In the genomic region with DNA sequence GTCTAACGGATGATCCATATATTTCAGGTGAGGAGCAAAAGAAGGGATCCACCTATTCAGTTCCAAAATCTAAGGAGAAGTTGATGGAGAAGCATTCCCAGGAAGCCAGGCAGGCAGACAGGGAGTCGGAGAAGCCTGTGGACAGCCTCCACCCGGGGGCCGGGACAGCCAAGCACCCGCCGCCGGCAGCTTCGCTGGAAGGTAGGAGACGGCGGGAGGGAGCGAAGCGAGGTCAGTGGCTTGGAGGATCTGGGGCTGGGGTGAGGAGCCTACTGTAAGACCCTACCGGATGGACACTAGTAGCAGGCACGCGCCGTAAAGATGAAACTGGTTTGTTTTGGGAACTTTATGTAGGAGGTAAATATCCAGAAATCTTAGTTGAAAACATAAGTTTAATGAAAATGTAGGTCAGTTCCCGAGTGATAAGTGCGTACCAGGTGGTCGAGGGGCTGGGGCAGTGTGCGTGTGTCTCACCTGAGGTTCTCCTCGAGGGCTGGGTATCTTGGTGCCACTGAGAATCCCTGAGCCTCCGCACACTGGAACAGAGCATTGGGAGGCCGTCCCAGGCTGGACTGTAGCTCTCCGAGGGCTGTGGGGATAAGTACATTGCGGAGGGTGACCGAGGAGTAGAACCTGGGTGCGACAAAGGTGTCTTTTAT, we compare ENCODE assay signal across 1 cellular context.
A peak's percentile ranks its signal among the peaks of the same experiment; 100 is the strongest.
TF ChIP-seq lines count a peak whose summit lies in the region.

No MANE protein-coding gene starts in this region.

TF ChIP-seq in K562, 482 proteins besides CTCF, POLR2A, EP300 and RAD21 (continued from another document):
- TF ChIP-seq, protein P1, sequence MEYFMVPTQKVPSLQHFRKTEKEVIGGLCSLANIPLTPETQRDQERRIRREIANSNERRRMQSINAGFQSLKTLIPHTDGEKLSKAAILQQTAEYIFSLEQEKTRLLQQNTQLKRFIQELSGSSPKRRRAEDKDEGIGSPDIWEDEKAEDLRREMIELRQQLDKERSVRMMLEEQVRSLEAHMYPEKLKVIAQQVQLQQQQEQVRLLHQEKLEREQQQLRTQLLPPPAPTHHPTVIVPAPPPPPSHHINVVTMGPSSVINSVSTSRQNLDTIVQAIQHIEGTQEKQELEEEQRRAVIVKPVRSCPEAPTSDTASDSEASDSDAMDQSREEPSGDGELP (CRISPR knock-in tag; IDR thresholded peaks at IDR 0.05; ENCODE audit: borderline replicate concordance), result 0 out of 2 replicates have a peak, but pooled peaks have one; percentile 8
- 0 out of 2 replicates have a peak, but pooled peaks have one; percentile 33 for TF ChIP-seq ZNF165 (CRISPR knock-in tag; IDR thresholded peaks at IDR 0.05; ENCODE audit: borderline replicate concordance)
- TF ChIP-seq, protein P2, sequence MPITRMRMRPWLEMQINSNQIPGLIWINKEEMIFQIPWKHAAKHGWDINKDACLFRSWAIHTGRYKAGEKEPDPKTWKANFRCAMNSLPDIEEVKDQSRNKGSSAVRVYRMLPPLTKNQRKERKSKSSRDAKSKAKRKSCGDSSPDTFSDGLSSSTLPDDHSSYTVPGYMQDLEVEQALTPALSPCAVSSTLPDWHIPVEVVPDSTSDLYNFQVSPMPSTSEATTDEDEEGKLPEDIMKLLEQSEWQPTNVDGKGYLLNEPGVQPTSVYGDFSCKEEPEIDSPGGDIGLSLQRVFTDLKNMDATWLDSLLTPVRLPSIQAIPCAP (CRISPR knock-in tag; IDR thresholded peaks at IDR 0.05; ENCODE audit: borderline replicate concordance), result no peak
- TF ChIP-seq, protein P3, sequence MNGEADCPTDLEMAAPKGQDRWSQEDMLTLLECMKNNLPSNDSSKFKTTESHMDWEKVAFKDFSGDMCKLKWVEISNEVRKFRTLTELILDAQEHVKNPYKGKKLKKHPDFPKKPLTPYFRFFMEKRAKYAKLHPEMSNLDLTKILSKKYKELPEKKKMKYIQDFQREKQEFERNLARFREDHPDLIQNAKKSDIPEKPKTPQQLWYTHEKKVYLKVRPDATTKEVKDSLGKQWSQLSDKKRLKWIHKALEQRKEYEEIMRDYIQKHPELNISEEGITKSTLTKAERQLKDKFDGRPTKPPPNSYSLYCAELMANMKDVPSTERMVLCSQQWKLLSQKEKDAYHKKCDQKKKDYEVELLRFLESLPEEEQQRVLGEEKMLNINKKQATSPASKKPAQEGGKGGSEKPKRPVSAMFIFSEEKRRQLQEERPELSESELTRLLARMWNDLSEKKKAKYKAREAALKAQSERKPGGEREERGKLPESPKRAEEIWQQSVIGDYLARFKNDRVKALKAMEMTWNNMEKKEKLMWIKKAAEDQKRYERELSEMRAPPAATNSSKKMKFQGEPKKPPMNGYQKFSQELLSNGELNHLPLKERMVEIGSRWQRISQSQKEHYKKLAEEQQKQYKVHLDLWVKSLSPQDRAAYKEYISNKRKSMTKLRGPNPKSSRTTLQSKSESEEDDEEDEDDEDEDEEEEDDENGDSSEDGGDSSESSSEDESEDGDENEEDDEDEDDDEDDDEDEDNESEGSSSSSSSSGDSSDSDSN (IDR thresholded peaks at IDR 0.05; ENCODE audit: borderline replicate concordance in 1 of 2, low read depth in 2 of 2, low read length in 2 of 2), result peak in 1 of 2 experiments; percentile 53; a peak in 1 of 4 replicates
- TF ChIP-seq MTA3 (IDR thresholded peaks at IDR 0.05; ENCODE audit: borderline replicate concordance), result no peak
- TF ChIP-seq ATF1 (CRISPR knock-in tag; IDR thresholded peaks at IDR 0.05), result no peak
- TF ChIP-seq ATF1 (tag; IDR thresholded peaks at IDR 0.05), result 0 out of 2 replicates have a peak, but pooled peaks have one; percentile 1
- TF ChIP-seq MTA1 (IDR thresholded peaks at IDR 0.05; ENCODE audit: borderline replicate concordance), result 0 out of 2 replicates have a peak, but pooled peaks have one; percentile 16
- TF ChIP-seq, protein P4, sequence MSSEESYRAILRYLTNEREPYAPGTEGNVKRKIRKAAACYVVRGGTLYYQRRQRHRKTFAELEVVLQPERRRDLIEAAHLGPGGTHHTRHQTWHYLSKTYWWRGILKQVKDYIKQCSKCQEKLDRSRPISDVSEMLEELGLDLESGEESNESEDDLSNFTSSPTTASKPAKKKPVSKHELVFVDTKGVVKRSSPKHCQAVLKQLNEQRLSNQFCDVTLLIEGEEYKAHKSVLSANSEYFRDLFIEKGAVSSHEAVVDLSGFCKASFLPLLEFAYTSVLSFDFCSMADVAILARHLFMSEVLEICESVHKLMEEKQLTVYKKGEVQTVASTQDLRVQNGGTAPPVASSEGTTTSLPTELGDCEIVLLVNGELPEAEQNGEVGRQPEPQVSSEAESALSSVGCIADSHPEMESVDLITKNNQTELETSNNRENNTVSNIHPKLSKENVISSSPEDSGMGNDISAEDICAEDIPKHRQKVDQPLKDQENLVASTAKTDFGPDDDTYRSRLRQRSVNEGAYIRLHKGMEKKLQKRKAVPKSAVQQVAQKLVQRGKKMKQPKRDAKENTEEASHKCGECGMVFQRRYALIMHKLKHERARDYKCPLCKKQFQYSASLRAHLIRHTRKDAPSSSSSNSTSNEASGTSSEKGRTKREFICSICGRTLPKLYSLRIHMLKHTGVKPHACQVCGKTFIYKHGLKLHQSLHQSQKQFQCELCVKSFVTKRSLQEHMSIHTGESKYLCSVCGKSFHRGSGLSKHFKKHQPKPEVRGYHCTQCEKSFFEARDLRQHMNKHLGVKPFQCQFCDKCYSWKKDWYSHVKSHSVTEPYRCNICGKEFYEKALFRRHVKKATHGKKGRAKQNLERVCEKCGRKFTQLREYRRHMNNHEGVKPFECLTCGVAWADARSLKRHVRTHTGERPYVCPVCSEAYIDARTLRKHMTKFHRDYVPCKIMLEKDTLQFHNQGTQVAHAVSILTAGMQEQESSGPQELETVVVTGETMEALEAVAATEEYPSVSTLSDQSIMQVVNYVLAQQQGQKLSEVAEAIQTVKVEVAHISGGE (CRISPR knock-in tag; IDR thresholded peaks at IDR 0.05), result peak in 1 of 3 experiments; percentile 53; a peak in 1 of 6 replicates
- no peak for TF ChIP-seq HSF4 (CRISPR knock-in tag; IDR thresholded peaks at IDR 0.05; ENCODE audit: borderline replicate concordance)
- TF ChIP-seq, protein P5, sequence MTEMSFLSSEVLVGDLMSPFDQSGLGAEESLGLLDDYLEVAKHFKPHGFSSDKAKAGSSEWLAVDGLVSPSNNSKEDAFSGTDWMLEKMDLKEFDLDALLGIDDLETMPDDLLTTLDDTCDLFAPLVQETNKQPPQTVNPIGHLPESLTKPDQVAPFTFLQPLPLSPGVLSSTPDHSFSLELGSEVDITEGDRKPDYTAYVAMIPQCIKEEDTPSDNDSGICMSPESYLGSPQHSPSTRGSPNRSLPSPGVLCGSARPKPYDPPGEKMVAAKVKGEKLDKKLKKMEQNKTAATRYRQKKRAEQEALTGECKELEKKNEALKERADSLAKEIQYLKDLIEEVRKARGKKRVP (CRISPR knock-in tag; IDR thresholded peaks at IDR 0.05), result 0 out of 2 replicates have a peak, but pooled peaks have one; percentile 18
- TF ChIP-seq, protein P6, sequence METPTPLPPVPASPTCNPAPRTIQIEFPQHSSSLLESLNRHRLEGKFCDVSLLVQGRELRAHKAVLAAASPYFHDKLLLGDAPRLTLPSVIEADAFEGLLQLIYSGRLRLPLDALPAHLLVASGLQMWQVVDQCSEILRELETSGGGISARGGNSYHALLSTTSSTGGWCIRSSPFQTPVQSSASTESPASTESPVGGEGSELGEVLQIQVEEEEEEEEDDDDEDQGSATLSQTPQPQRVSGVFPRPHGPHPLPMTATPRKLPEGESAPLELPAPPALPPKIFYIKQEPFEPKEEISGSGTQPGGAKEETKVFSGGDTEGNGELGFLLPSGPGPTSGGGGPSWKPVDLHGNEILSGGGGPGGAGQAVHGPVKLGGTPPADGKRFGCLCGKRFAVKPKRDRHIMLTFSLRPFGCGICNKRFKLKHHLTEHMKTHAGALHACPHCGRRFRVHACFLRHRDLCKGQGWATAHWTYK (CRISPR knock-in tag; IDR thresholded peaks at IDR 0.05), result peak; percentile 15; the same call in 1 of the 2 replicates
- TF ChIP-seq, protein P7, sequence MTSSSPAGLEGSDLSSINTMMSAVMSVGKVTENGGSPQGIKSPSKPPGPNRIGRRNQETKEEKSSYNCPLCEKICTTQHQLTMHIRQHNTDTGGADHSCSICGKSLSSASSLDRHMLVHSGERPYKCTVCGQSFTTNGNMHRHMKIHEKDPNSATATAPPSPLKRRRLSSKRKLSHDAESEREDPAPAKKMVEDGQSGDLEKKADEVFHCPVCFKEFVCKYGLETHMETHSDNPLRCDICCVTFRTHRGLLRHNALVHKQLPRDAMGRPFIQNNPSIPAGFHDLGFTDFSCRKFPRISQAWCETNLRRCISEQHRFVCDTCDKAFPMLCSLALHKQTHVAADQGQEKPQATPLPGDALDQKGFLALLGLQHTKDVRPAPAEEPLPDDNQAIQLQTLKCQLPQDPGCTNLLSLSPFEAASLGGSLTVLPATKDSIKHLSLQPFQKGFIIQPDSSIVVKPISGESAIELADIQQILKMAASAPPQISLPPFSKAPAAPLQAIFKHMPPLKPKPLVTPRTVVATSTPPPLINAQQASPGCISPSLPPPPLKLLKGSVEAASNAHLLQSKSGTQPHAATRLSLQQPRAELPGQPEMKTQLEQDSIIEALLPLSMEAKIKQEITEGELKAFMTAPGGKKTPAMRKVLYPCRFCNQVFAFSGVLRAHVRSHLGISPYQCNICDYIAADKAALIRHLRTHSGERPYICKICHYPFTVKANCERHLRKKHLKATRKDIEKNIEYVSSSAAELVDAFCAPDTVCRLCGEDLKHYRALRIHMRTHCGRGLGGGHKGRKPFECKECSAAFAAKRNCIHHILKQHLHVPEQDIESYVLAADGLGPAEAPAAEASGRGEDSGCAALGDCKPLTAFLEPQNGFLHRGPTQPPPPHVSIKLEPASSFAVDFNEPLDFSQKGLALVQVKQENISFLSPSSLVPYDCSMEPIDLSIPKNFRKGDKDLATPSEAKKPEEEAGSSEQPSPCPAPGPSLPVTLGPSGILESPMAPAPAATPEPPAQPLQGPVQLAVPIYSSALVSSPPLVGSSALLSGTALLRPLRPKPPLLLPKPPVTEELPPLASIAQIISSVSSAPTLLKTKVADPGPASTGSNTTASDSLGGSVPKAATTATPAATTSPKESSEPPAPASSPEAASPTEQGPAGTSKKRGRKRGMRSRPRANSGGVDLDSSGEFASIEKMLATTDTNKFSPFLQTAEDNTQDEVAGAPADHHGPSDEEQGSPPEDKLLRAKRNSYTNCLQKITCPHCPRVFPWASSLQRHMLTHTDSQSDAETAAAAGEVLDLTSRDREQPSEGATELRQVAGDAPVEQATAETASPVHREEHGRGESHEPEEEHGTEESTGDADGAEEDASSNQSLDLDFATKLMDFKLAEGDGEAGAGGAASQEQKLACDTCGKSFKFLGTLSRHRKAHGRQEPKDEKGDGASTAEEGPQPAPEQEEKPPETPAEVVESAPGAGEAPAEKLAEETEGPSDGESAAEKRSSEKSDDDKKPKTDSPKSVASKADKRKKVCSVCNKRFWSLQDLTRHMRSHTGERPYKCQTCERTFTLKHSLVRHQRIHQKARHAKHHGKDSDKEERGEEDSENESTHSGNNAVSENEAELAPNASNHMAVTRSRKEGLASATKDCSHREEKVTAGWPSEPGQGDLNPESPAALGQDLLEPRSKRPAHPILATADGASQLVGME (CRISPR knock-in tag; IDR thresholded peaks at IDR 0.05), result 0 out of 2 replicates have a peak, but pooled peaks have one; percentile 26
- TF ChIP-seq SOX6 (IDR thresholded peaks at IDR 0.05), result 0 out of 2 replicates have a peak, but pooled peaks have one; percentile 5
- TF ChIP-seq SMAD3 (CRISPR knock-in tag; conservative IDR thresholded peaks at IDR 0.05), result 0 out of 2 replicates have a peak, but pooled peaks have one; percentile 62
- TF ChIP-seq L3MBTL2 (IDR thresholded peaks at IDR 0.05), result peak; percentile 61
- no peak for TF ChIP-seq BACH1 (tag; IDR thresholded peaks at IDR 0.05)
- TF ChIP-seq SP2 (IDR thresholded peaks at IDR 0.05; ENCODE audit: extremely low read depth, low read depth, low read length, poor library complexity, severe bottlenecking), result no peak
- TF ChIP-seq ZNF583 (CRISPR knock-in tag; IDR thresholded peaks at IDR 0.05), result 0 out of 2 replicates have a peak, but pooled peaks have one; percentile 57
- no peak for TF ChIP-seq ZNF140 (CRISPR knock-in tag; IDR thresholded peaks at IDR 0.05)
- 0 out of 4 replicates have a peak, but pooled peaks of 1 of the 2 experiments have one; percentile 10 for TF ChIP-seq HDAC1 (IDR thresholded peaks at IDR 0.05)
- TF ChIP-seq SRSF9 (IDR thresholded peaks at IDR 0.05; ENCODE audit: borderline replicate concordance, low read depth, low read length), result no peak
- 0 out of 2 replicates have a peak, but pooled peaks have one; percentile 2 for TF ChIP-seq CTBP1 (IDR thresholded peaks at IDR 0.05; ENCODE audit: borderline replicate concordance)
- TF ChIP-seq, protein P8, sequence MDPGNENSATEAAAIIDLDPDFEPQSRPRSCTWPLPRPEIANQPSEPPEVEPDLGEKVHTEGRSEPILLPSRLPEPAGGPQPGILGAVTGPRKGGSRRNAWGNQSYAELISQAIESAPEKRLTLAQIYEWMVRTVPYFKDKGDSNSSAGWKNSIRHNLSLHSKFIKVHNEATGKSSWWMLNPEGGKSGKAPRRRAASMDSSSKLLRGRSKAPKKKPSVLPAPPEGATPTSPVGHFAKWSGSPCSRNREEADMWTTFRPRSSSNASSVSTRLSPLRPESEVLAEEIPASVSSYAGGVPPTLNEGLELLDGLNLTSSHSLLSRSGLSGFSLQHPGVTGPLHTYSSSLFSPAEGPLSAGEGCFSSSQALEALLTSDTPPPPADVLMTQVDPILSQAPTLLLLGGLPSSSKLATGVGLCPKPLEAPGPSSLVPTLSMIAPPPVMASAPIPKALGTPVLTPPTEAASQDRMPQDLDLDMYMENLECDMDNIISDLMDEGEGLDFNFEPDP (CRISPR knock-in tag; IDR thresholded peaks at IDR 0.05), result no peak
- no peak for TF ChIP-seq BRD4 (IDR thresholded peaks at IDR 0.05)
- TF ChIP-seq SREBF1 (IDR thresholded peaks at IDR 0.05; ENCODE audit: borderline replicate concordance, low read depth, low read length), result no peak
- no peak for TF ChIP-seq SRSF3 (IDR thresholded peaks at IDR 0.05; ENCODE audit: insufficient read depth, low read length)
